15 cellular contexts compared by ENCODE assay signal in the genomic region with DNA sequence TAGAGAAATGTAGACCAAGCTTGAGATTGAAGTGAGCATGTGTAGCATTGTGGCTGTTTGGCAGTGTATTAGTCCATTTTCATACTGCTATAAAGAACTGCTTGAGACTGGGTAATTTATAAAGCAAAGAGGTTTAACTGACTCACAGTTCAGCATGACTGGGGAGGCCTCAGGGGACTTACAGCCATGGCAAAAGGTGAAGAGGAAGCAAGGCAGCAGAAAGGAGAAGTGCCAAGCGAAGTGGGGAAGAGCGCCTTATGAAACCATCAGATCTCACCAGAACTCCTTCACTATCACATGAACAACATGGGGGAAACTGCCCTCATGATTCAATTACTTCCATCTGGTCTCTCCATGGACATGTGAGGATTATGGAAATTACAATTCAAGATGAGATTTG. TPM values are rescaled to one million over a fixed set of nuclear protein-coding genes. Genes with fewer than 3 reads are reported as not detected.
DNase-seq lines count a peak whose midpoint lies in the region; ATAC-seq and TF ChIP-seq lines count a peak whose summit lies in the region.
"Had no signal": no experiment of that assay in that cellular context is flagged by ENCODE, and none has a peak within 500 bp of the region (broad histone marks: within the 10 kb centered on the region; RNA-seq: fewer than 3 reads in every experiment).

No MANE protein-coding gene starts in this region.

- H3K27me3 ChIP-seq in gastroesophageal sphincter = peaks cover 14% of the 10 kb centered on the region

- peak overlapping the region; percentile 25 for H3K27ac Mint-ChIP-seq in activated B cell treated with CpG ODN at 0.5 μM for 24 hours
- H3K27ac Mint-ChIP-seq in T-helper 2 cell treated with Interferon-gamma antibody and Interleukin-4, amounts not matched to agents 5 μg/mL and 100 μg/mL, for 36 hours = no peak overlapping the region

- peak; percentile 75 for ATAC-seq in GM21390 (IDR thresholded peaks at IDR 0.05; ENCODE audit: unreplicated experiment)
- ATAC-seq in HG03469 (IDR thresholded peaks at IDR 0.05; ENCODE audit: unreplicated experiment) = peak; percentile 92
- peak; percentile 97 for ATAC-seq in activated B cell treated with CpG ODN at 0.5 μM for 24 hours (ENCODE audit: low read depth)
- no peak for ATAC-seq in gastroesophageal sphincter
- ATAC-seq: stimulated activated naive CD8-positive, alpha-beta T cell treated with anti-CD3 and anti-CD28 coated beads, Interleukin-15, Interleukin-2, amounts not matched to agents 100 U/mL and 50 U/mL, for 24 hours had no signal

- TF ChIP-seq POLR2A in gastroesophageal sphincter (IDR thresholded peaks at IDR 0.05) = no peak

- no peaks in the 10 kb centered on the region for H3K36me3 ChIP-seq in gastroesophageal sphincter

- CTCF ChIA-PET in activated B cell treated with CpG ODN at 0.5 μM for 24 hours (lab: Charles Lee) = interaction anchor here (1.3 kb wide), 1 partner anchor 187 kb away, joined by 3 read pairs; no protein-coding TSS in a partner anchor

- no peaks in the 10 kb centered on the region for H3K9me3 ChIP-seq in gastroesophageal sphincter

- DNase-seq in Ammon's horn (ENCODE audit: low spot score) (peak; percentile 58), activated B cell treated with CpG ODN at 0.5 μM for 24 hours (peak; percentile 24), NCI-H146 (lab: John Stamatoyannopoulos, UW) (no peak), nucleus accumbens (lab: John Stamatoyannopoulos, UW) (no peak)
- DNase-seq in T-helper 2 cell treated with Interferon-gamma antibody and Interleukin-4, amounts not matched to agents 5 μg/mL and 100 μg/mL, for 36 hours (ENCODE audit: low spot score) = no peak
- DNase-seq: activated CD8-positive, alpha-beta memory T cell treated with anti-CD3 and anti-CD28 coated beads, Interleukin-2, amount 50 U/mL, for 4 hours; DMS79; H7; posterior cingulate gyrus; stimulated activated naive CD8-positive, alpha-beta T cell treated with anti-CD3 and anti-CD28 coated beads, Interleukin-15, Interleukin-2, amounts not matched to agents 100 U/mL and 50 U/mL, for 24 hours; T-helper 1 cell had no signal

- TF ChIP-seq EP300 in gastroesophageal sphincter (IDR thresholded peaks at IDR 0.05) = no peak

- H3K36me3 Mint-ChIP-seq in activated B cell treated with CpG ODN at 0.5 μM for 24 hours (ENCODE audit: low read depth) = no peaks in the 10 kb centered on the region
- H3K36me3 Mint-ChIP-seq in T-helper 2 cell treated with Interferon-gamma antibody and Interleukin-4, amounts not matched to agents 5 μg/mL and 100 μg/mL, for 36 hours (ENCODE audit: low read depth) = no peaks in the 10 kb centered on the region

- H3K4me1 ChIP-seq in gastroesophageal sphincter = no peaks in the 10 kb centered on the region

- intact Hi-C loops in activated B cell treated with CpG ODN at 0.5 μM for 24 hours (cut with micrococcal nuclease) = no loop called here

- 32 to 43% methylated on average over 2 of the region's 2 CpGs for WGBS in gastroesophageal sphincter (ENCODE audit: low coverage in 1 of 2), 2 donors

- H3K27ac ChIP-seq in gastroesophageal sphincter = no peak overlapping the region

- POLR2A ChIA-PET in activated B cell treated with CpG ODN at 0.5 μM for 24 hours (lab: Charles Lee) = no interaction called here

- no peak overlapping the region for H3K4me3 ChIP-seq in gastroesophageal sphincter

- H3K4me3 Mint-ChIP-seq in activated B cell treated with CpG ODN at 0.5 μM for 24 hours = no peak overlapping the region
- no peak overlapping the region for H3K4me3 Mint-ChIP-seq in T-helper 2 cell treated with Interferon-gamma antibody and Interleukin-4, amounts not matched to agents 5 μg/mL and 100 μg/mL, for 36 hours

- H3K27me3 Mint-ChIP-seq in activated B cell treated with CpG ODN at 0.5 μM for 24 hours = peaks cover 7% of the 10 kb centered on the region
- H3K27me3 Mint-ChIP-seq in T-helper 2 cell treated with Interferon-gamma antibody and Interleukin-4, amounts not matched to agents 5 μg/mL and 100 μg/mL, for 36 hours (ENCODE audit: low read depth) = peaks cover 2% of the 10 kb centered on the region

- H3K4me1 Mint-ChIP-seq in activated B cell treated with CpG ODN at 0.5 μM for 24 hours = peaks cover 13% of the 10 kb centered on the region
- H3K4me1 Mint-ChIP-seq in T-helper 2 cell treated with Interferon-gamma antibody and Interleukin-4, amounts not matched to agents 5 μg/mL and 100 μg/mL, for 36 hours (ENCODE audit: low read depth) = no peaks in the 10 kb centered on the region

- no peak for TF ChIP-seq CTCF in activated B cell treated with CpG ODN at 0.5 μM for 24 hours (IDR thresholded peaks at IDR 0.05)
- TF ChIP-seq CTCF in gastroesophageal sphincter (IDR thresholded peaks at IDR 0.05) = no peak

- H3K9me3 Mint-ChIP-seq in activated B cell treated with CpG ODN at 0.5 μM for 24 hours = peaks cover 6% of the 10 kb centered on the region
- H3K9me3 Mint-ChIP-seq in T-helper 2 cell treated with Interferon-gamma antibody and Interleukin-4, amounts not matched to agents 5 μg/mL and 100 μg/mL, for 36 hours = no peaks in the 10 kb centered on the region

RNA-seq across cellular contexts. Expression of a gene that starts 8.6 kb away (rescaled TPM):
- total RNA-seq in activated B cell treated with CpG ODN at 0.5 μM for 24 hours (0.13 and 0.49 TPM in 2 replicates), gastroesophageal sphincter (1 to 10 TPM in 2 of 4 donors, under 1 TPM in 2; 0.27 to 7.6 (median 1.1) TPM)
- total RNA-seq: lung microvascular endothelial cell had no signal

Comparison
In these comparisons a context has a peak if more than half of its experiments do, and no peak if none do; other contexts are left out.
1. DNase-seq: peak in Ammon's horn (single experiment) and activated B cell treated with CpG ODN at 0.5 μM for 24 hours (single experiment); none in NCI-H146 (single experiment), nucleus accumbens (0 of 56) and T-helper 2 cell treated with Interferon-gamma antibody and Interleukin-4, amounts not matched to agents 5 μg/mL and 100 μg/mL, for 36 hours (single experiment).